ENCODE assay signal across 13 cellular contexts in genomic region chr1:235763962-235764361, GRCh38.
A peak's percentile ranks its signal among the peaks of the same experiment; 100 is the strongest.
DNase-seq lines count a peak whose midpoint lies in the region; ATAC-seq and TF ChIP-seq lines count a peak whose summit lies in the region.
"Had no signal": no experiment of that assay in that cellular context is flagged by ENCODE, and none has a peak within 500 bp of the region (broad histone marks: within the 10 kb centered on the region; RNA-seq: fewer than 3 reads in every experiment).

No MANE protein-coding gene starts in this region.

- DNase-seq in GM12864 (ENCODE audit: low read depth) (peak; percentile 25), glomerular visceral epithelial cell (ENCODE audit: extremely low spot score) (peak; percentile 25), DMS79 (lab: John Stamatoyannopoulos, UW) (no peak)
- DNase-seq in CD4-positive, alpha-beta memory T cell = no peak
- DNase-seq: activated gamma-delta T cell, natural killer cell, NCI-H2107, right cardiac atrium had no signal

- H3K36me3 Mint-ChIP-seq in CD4-positive, alpha-beta memory T cell = peaks cover 23 to 44% of the 10 kb centered on the region in 2 donors
- H3K36me3 Mint-ChIP-seq: WTC11 had no signal

- CTCF ChIA-PET in CD4-positive, alpha-beta memory T cell (lab: Charles Lee; ENCODE audit: partially characterized antibody) = no interaction called here

- intact Hi-C loops in CD4-positive, alpha-beta memory T cell (cut with micrococcal nuclease) = no loop called here

- H3K27me3 ChIP-seq in CD4-positive, alpha-beta memory T cell (ENCODE audit: insufficient read depth, low read length) = no peaks in the 10 kb centered on the region

- H3K27ac ChIP-seq in CD4-positive, alpha-beta memory T cell (ENCODE audit: low read depth, low read length) = no peak overlapping the region
- H3K27ac ChIP-seq: SK-N-MC had no signal

- H3K4me3 Mint-ChIP-seq in CD4-positive, alpha-beta memory T cell = no peak overlapping the region
- H3K4me3 Mint-ChIP-seq: natural killer cell, WTC11 had no signal

- TF ChIP-seq CTCF in GM12864 (IDR thresholded peaks at IDR 0.05; ENCODE audit: low read depth, low read length, missing control alignments) = no peak

- no peak overlapping the region for H3K4me3 ChIP-seq in GM12864 (ENCODE audit: low read depth, low read length)
- H3K4me3 ChIP-seq in CD4-positive, alpha-beta memory T cell (ENCODE audit: low read length in 2 of 2) = no peak overlapping the region
- H3K4me3 ChIP-seq: SK-N-MC had no signal

- no peaks in the 10 kb centered on the region for H3K36me3 ChIP-seq in CD4-positive, alpha-beta memory T cell (ENCODE audit: insufficient read depth, low read length)

- POLR2A ChIA-PET in CD4-positive, alpha-beta memory T cell (lab: Charles Lee; ENCODE audit: partially characterized antibody) = no interaction called here

- no peaks in the 10 kb centered on the region for H3K4me1 Mint-ChIP-seq in CD4-positive, alpha-beta memory T cell
- H3K4me1 Mint-ChIP-seq: natural killer cell, WTC11 had no signal

- H3K27ac Mint-ChIP-seq in CD4-positive, alpha-beta memory T cell = no peak overlapping the region
- H3K27ac Mint-ChIP-seq: natural killer cell, WTC11 had no signal

- H3K27me3 Mint-ChIP-seq in CD4-positive, alpha-beta memory T cell = no peaks in the 10 kb centered on the region

- no peaks in the 10 kb centered on the region for H3K9me3 Mint-ChIP-seq in CD4-positive, alpha-beta memory T cell
- H3K9me3 Mint-ChIP-seq: natural killer cell, WTC11 had no signal

- no peaks in the 10 kb centered on the region for H3K9me3 ChIP-seq in CD4-positive, alpha-beta memory T cell (ENCODE audit: control insufficient read depth in 1 of 2, low read length in 2 of 2)

- ATAC-seq in GM18909 (IDR thresholded peaks at IDR 0.05; ENCODE audit: poor library complexity, unreplicated experiment) (peak; percentile 48), HG03432 (IDR thresholded peaks at IDR 0.05; ENCODE audit: unreplicated experiment) (peak; percentile 57), HG03469 (IDR thresholded peaks at IDR 0.05; ENCODE audit: unreplicated experiment) (no peak)
- ATAC-seq: right cardiac atrium, WTC11 had no signal

- no peaks in the 10 kb centered on the region for H3K4me1 ChIP-seq in CD4-positive, alpha-beta memory T cell (ENCODE audit: insufficient read depth, low read length)

Comparison
In these comparisons a context has a peak if more than half of its experiments do, and no peak if none do; other contexts are left out.
1. DNase-seq: peak in GM12864 (single experiment) and glomerular visceral epithelial cell (single experiment); none in CD4-positive, alpha-beta memory T cell (0 of 5) and DMS79 (single experiment).